In the genomic region with DNA sequence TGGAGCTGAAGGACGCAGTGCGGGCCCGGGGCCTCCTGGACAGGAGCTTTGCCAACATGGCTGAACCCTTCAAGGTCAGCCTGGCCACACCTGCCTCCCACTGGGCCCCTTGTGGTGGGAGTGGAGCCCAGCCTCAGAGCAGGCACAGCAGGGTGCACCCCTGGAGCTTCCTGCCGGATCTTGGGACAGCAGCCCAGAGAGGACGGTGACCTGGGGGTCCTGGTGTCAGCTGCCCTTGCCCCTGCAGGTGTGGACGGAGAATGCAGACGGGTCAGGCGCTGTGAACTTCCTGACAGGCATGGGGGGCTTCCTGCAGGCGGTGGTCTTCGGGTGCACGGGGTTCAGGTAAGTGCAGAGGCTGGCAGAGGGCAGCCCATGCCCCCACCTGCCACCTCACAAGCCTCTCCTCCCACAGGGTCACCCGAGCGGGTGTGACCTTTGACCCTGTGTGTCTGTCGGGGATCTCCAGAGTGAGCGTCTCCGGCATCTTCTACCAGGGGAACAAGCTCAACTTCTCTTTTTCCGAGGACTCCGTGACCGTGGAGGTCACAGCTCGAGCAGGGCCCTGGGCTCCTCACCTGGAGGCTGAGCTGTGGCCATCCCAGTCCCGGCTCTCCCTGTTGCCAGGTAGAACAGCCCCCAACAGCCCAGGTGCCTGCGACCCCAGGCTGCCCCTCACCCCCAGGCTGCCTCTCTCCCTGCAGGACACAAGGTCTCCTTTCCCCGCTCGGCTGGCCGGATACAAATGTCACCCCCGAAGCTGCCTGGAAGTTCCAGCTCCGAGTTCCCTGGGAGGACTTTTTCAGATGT, we compare ENCODE assay signal across 22 cellular contexts. TPM values are rescaled to one million over a fixed set of nuclear protein-coding genes. Genes with fewer than 3 reads are reported as not detected.
DNase-seq lines count a peak whose midpoint lies in the region; ATAC-seq and TF ChIP-seq lines count a peak whose summit lies in the region.
"Had no signal": no experiment of that assay in that cellular context is flagged by ENCODE, and none has a peak within 500 bp of the region (broad histone marks: within the 10 kb centered on the region; RNA-seq: fewer than 3 reads in every experiment).

No MANE protein-coding gene starts in this region.

- no peak overlapping the region for H2AFZ ChIP-seq in hepatocyte
- H2AFZ ChIP-seq: GM23338 had no signal

- H3K9me2 ChIP-seq in hepatocyte (replicated peaks; ENCODE audit: insufficient read depth): no peaks in the 10 kb centered on the region

- peaks cover 0 to 15% (median 5%) of the 10 kb centered on the region in 9 donors for H3K27me3 ChIP-seq in heart left ventricle
- H3K27me3 ChIP-seq in tibial artery: peaks cover 0 to 45% of the 10 kb centered on the region in 2 donors
- no peaks in the 10 kb centered on the region for H3K27me3 ChIP-seq in hepatocyte
- H3K27me3 ChIP-seq: ascending aorta had no signal

- no peak for TF ChIP-seq POLR2A in heart left ventricle (IDR thresholded peaks at IDR 0.05)

- 90 to 93% (median 91%) methylated on average over 21 to 27 of the region's 27 CpGs for WGBS in heart left ventricle, 4 donors
- 94% methylated on average over 24 of the region's 27 CpGs for WGBS in hepatocyte (ENCODE audit: low lambda C conversion rate, missing lambda C conversion rate)

- peak; percentile 60 for DNase-seq in activated effector memory CD4-positive, alpha-beta T cell treated with anti-CD3 and anti-CD28 coated beads, Interleukin-2, amount 50 U/mL, for 16 hours
- no peak for DNase-seq in activated effector memory CD4-positive, alpha-beta T cell treated with Interleukin-2 at 50 U/mL for 16 hours
- peak in 3 of 5 donors; percentile 21 to 47 (median 22) for DNase-seq in heart left ventricle
- peak; percentile 11 to 60 for DNase-seq in tibial artery
- DNase-seq in hepatocyte (ENCODE audit: low spot score): no peak
- DNase-seq: activated CD4-positive, alpha-beta T cell treated with anti-CD3 and anti-CD28 coated beads, Interleukin-2, amount 50 U/mL, for 48 hours; activated gamma-delta T cell; CD4-positive, alpha-beta T cell; DMS53; hypothalamus; kidney glomerular epithelial cell; midbrain; NCI-H187 treated with DMSO at 0.1 percent for 48 hours; NK-92 treated with Interleukin-12 subunit alpha and Interleukin-12 subunit beta, amount 100 ng/mL, for 24 hours; RPMI8226; stomach had no signal

- H3K4me2 ChIP-seq in hepatocyte: no peak overlapping the region
- H3K4me2 ChIP-seq: GM23338 had no signal

- H3K4me1 ChIP-seq in heart left ventricle: peaks cover 0 to 25% (median 6%) of the 10 kb centered on the region in 12 donors
- H3K4me1 ChIP-seq in tibial artery: peaks cover 0 to 20% (median 10%) of the 10 kb centered on the region in 4 donors
- peaks cover 13% of the 10 kb centered on the region for H3K4me1 ChIP-seq in hepatocyte (ENCODE audit: insufficient read depth)

- H3K36me3 ChIP-seq in heart left ventricle: peaks cover 0 to 9% (median 0%) of the 10 kb centered on the region in 9 donors
- H3K36me3 ChIP-seq in tibial artery: peaks cover 0 to 38% (median 10%) of the 10 kb centered on the region in 3 donors
- H3K36me3 ChIP-seq in hepatocyte (replicated peaks; ENCODE audit: insufficient read depth, low read depth): no peaks in the 10 kb centered on the region

- ATAC-seq in heart left ventricle: no peak
- no peak for ATAC-seq in HG03378 (IDR thresholded peaks at IDR 0.05; ENCODE audit: unreplicated experiment)
- ATAC-seq: GM23338 had no signal

- no peaks in the 10 kb centered on the region for H4K20me1 ChIP-seq in hepatocyte (ENCODE audit: insufficient read depth, poor library complexity, severe bottlenecking)

- H3K9me3 ChIP-seq in heart left ventricle (no peaks in the 10 kb centered on the region), tibial artery (no peaks in the 10 kb centered on the region), hepatocyte (ENCODE audit: low read depth) (no peaks in the 10 kb centered on the region)
- H3K9me3 ChIP-seq: ascending aorta, stomach had no signal

- TF ChIP-seq CTCF in heart left ventricle (IDR thresholded peaks at IDR 0.05): no peak
- no peak for TF ChIP-seq CTCF in tibial artery (IDR thresholded peaks at IDR 0.05)
- TF ChIP-seq CTCF in hepatocyte (IDR thresholded peaks at IDR 0.05; ENCODE audit: poor library complexity): no peak

- intact Hi-C loops in heart left ventricle (cut with DNase I): loop anchor here in 2 of 10 donors (5.0 to 10.0 kb wide), 2 partner anchors 42 to 89 kb away; partner anchors contain the start of genes BET1L (in 1 of the 2) and RIC8A (in 1 of the 2)
- intact Hi-C loops in tibial artery (cut with DNase I; ENCODE audit: low total_unique reads): no loop called here

- H3K79me2 ChIP-seq in hepatocyte: no peaks in the 10 kb centered on the region

- H3K4me3 ChIP-seq in heart left ventricle (no peak overlapping the region), tibial artery (no peak overlapping the region), hepatocyte (no peak overlapping the region)
- H3K4me3 ChIP-seq: ascending aorta, GM23338, stomach had no signal

- no peak overlapping the region for H3K27ac ChIP-seq in heart left ventricle
- no peak overlapping the region for H3K27ac ChIP-seq in tibial artery
- H3K27ac ChIP-seq in hepatocyte: no peak overlapping the region
- H3K27ac ChIP-seq: ascending aorta, stomach had no signal

RNA-seq across cellular contexts. Expression of gene PGGHG, which starts 5.1 kb away (rescaled TPM):
- total RNA-seq in heart left ventricle (10 to 100 TPM in 2 of 9 donors, 1 to 10 TPM in 7; 4.5 to 11.1 (median 6.2) TPM), hepatocyte (12.0 and 19.2 TPM in 2 replicates)
- polyA plus RNA-seq in heart left ventricle (10 to 100 TPM in 1 of 2 donors, 1 to 10 TPM in 1; 9.4 to 15.7 TPM), hepatocyte (27.9 and 44.0 TPM in 2 replicates)

RNA-seq across cellular contexts. Expression of gene IFITM5, which starts 5.3 kb away (rescaled TPM):
- total RNA-seq in heart left ventricle: not detected
- polyA plus RNA-seq in heart left ventricle: not detected
- total RNA-seq in hepatocyte: not detected in 2 replicates
- polyA plus RNA-seq in hepatocyte: 0.36 TPM in 1 of 2 replicates, not detected in the other
- total RNA-seq: ascending aorta; CD4-positive, alpha-beta T cell; cerebellum; GM23338; renal cortical epithelial cell had no signal
- polyA plus RNA-seq: GM23338, neural cell, stomach had no signal

RNA-seq across cellular contexts. Expression of gene IFITM2, which starts 13.6 kb away (rescaled TPM):
- total RNA-seq in heart left ventricle (100 to 1,000 TPM; 116 to 412 (median 149) TPM), hepatocyte (59.2 and 74.6 TPM in 2 replicates)
- polyA plus RNA-seq in heart left ventricle (100 to 1,000 TPM; 270 to 501 TPM), hepatocyte (504 and 535 TPM in 2 replicates)
- polyA plus RNA-seq: neural cell had no signal

RNA-seq across cellular contexts. Expression of gene NLRP6, which starts 15.8 kb away (rescaled TPM):
- total RNA-seq in heart left ventricle (under 1 TPM in 4 of 9 donors, not detected in 5; 0.09 to 0.20 (median 0.16) TPM), hepatocyte (not detected in 2 replicates)
- polyA plus RNA-seq in heart left ventricle (under 1 TPM in 1 of 2 donors, not detected in 1; 0.14 TPM), hepatocyte (1.4 TPM in 1 of 2 replicates, not detected in the other)
- total RNA-seq: ascending aorta, cerebellum, renal cortical epithelial cell had no signal
- polyA plus RNA-seq: neural cell had no signal

RNA-seq across cellular contexts. Expression of gene IFITM1, which starts 19.8 kb away (rescaled TPM):
- 100 to 1,000 TPM in 6 of 9 donors, 10 to 100 TPM in 3; 61.3 to 277 (median 127) TPM for total RNA-seq in heart left ventricle
- polyA plus RNA-seq in heart left ventricle: 100 to 1,000 TPM; 158 to 278 TPM
- 98.0 and 98.9 TPM in 2 replicates for total RNA-seq in hepatocyte
- 159 and 201 TPM in 2 replicates for polyA plus RNA-seq in hepatocyte

Comparison
In these comparisons a context has a peak if more than half of its experiments do, and no peak if none do; other contexts are left out.
1. DNase-seq: peak in activated effector memory CD4-positive, alpha-beta T cell treated with anti-CD3 and anti-CD28 coated beads, Interleukin-2, amount 50 U/mL, for 16 hours (single experiment), heart left ventricle (3 of 5) and tibial artery (2 of 2); none in activated effector memory CD4-positive, alpha-beta T cell treated with Interleukin-2 at 50 U/mL for 16 hours (single experiment) and hepatocyte (single experiment).